ENCODE assay signal across 1 cellular context in the genomic region with DNA sequence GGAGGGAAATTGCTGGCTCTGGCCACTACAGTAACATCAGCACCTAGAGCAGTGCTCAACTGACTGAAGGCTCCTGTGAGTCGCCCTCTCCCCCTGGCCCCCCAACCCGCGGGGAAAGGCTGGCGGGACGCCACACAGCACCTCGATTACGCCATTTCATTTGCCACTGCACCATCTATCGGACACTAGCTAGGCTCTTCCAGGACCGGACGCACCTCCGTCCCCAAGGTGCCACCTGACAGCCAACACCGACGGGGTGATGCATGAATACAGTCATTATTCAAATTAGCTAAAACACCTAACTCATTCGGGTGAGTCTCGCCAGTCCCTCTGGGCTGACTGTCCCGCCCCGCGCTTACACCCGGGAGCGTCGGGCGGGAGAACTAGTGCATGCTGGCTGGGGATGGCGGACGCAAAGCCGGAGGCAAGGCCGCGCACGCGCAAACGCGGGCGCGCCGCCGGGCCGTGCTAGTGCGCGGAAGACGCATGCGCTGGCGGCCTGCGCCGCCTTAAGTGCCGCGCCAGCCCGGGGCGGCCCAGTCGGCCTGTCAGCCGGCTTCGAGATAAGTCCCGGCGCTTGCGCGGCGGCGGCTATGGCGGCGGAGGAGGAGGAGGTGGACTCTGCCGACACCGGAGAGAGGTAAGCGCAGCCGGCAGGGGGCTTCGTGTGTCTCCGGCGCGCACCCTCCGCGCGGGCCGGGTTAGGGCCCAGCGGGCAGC.
TF ChIP-seq lines count a peak whose summit lies in the region.

A gene (plus strand): TSS at position 539 of the 720 bp plus-strand sequence. CDS start 55 bp downstream, at position 594.

TF ChIP-seq in K562, 482 proteins besides CTCF, POLR2A, EP300 and RAD21 (continued from another document and continues in another):
- TF ChIP-seq, protein P1, sequence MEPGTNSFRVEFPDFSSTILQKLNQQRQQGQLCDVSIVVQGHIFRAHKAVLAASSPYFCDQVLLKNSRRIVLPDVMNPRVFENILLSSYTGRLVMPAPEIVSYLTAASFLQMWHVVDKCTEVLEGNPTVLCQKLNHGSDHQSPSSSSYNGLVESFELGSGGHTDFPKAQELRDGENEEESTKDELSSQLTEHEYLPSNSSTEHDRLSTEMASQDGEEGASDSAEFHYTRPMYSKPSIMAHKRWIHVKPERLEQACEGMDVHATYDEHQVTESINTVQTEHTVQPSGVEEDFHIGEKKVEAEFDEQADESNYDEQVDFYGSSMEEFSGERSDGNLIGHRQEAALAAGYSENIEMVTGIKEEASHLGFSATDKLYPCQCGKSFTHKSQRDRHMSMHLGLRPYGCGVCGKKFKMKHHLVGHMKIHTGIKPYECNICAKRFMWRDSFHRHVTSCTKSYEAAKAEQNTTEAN (CRISPR knock-in tag; IDR thresholded peaks at IDR 0.05) = no peak; the same call in 1 of the 2 replicates
- TF ChIP-seq RFX7 (CRISPR knock-in tag; IDR thresholded peaks at IDR 0.05) = no peak
- TF ChIP-seq, protein P2, sequence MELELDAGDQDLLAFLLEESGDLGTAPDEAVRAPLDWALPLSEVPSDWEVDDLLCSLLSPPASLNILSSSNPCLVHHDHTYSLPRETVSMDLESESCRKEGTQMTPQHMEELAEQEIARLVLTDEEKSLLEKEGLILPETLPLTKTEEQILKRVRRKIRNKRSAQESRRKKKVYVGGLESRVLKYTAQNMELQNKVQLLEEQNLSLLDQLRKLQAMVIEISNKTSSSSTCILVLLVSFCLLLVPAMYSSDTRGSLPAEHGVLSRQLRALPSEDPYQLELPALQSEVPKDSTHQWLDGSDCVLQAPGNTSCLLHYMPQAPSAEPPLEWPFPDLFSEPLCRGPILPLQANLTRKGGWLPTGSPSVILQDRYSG (tag; conservative IDR thresholded peaks at IDR 0.05; ENCODE audit: low read depth) = no peak
- TF ChIP-seq SNIP1 (IDR thresholded peaks at IDR 0.05; ENCODE audit: low read depth) = no peak
- no peak; the same call in 1 of the 2 replicates for TF ChIP-seq MTA2 (IDR thresholded peaks at IDR 0.05; ENCODE audit: low read depth)
- no peak for TF ChIP-seq POLR3G (IDR thresholded peaks at IDR 0.05; ENCODE audit: extremely low read depth, insufficient read length, insufficient replicate concordance)
- peak; percentile 80; the same call in 1 of the 2 replicates for TF ChIP-seq ZNF175 (CRISPR knock-in tag; IDR thresholded peaks at IDR 0.05; ENCODE audit: low read depth)
- TF ChIP-seq, protein P3, sequence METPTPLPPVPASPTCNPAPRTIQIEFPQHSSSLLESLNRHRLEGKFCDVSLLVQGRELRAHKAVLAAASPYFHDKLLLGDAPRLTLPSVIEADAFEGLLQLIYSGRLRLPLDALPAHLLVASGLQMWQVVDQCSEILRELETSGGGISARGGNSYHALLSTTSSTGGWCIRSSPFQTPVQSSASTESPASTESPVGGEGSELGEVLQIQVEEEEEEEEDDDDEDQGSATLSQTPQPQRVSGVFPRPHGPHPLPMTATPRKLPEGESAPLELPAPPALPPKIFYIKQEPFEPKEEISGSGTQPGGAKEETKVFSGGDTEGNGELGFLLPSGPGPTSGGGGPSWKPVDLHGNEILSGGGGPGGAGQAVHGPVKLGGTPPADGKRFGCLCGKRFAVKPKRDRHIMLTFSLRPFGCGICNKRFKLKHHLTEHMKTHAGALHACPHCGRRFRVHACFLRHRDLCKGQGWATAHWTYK (CRISPR knock-in tag; IDR thresholded peaks at IDR 0.05) = peak; percentile 84
- TF ChIP-seq ZSCAN32 (CRISPR knock-in tag; IDR thresholded peaks at IDR 0.05) = peak; percentile 59; the same call in 1 of the 2 replicates
- peak in 1 of 2 experiments; percentile 99; a peak in 1 of 4 replicates for TF ChIP-seq NONO (IDR thresholded peaks at IDR 0.05; ENCODE audit: low read depth in 2 of 2, low read length in 1 of 2)
- TF ChIP-seq DIDO1 (tag; IDR thresholded peaks at IDR 0.05; ENCODE audit: low read depth) = no peak
- TF ChIP-seq ZNF408 (CRISPR knock-in tag; IDR thresholded peaks at IDR 0.05; ENCODE audit: low read depth) = no peak
- no peak for TF ChIP-seq ILF3 (IDR thresholded peaks at IDR 0.05; ENCODE audit: borderline replicate concordance)
- no peak for TF ChIP-seq ZNF778 (CRISPR knock-in tag; IDR thresholded peaks at IDR 0.05)
- TF ChIP-seq, protein P4, sequence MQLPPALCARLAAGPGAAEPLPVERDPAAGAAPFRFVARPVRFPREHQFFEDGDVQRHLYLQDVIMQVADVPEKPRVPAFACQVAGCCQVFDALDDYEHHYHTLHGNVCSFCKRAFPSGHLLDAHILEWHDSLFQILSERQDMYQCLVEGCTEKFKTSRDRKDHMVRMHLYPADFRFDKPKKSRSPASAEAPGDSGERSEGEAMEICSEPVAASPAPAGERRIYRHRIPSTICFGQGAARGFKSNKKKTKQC (CRISPR knock-in tag; IDR thresholded peaks at IDR 0.05) = peak; percentile 78; the same call in 1 of the 2 replicates
- TF ChIP-seq, protein P5, sequence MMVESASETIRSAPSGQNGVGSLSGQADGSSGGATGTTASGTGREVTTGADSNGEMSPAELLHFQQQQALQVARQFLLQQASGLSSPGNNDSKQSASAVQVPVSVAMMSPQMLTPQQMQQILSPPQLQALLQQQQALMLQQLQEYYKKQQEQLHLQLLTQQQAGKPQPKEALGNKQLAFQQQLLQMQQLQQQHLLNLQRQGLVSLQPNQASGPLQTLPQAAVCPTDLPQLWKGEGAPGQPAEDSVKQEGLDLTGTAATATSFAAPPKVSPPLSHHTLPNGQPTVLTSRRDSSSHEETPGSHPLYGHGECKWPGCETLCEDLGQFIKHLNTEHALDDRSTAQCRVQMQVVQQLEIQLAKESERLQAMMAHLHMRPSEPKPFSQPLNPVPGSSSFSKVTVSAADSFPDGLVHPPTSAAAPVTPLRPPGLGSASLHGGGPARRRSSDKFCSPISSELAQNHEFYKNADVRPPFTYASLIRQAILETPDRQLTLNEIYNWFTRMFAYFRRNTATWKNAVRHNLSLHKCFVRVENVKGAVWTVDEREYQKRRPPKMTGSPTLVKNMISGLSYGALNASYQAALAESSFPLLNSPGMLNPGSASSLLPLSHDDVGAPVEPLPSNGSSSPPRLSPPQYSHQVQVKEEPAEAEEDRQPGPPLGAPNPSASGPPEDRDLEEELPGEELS (CRISPR knock-in tag; IDR thresholded peaks at IDR 0.05; ENCODE audit: borderline replicate concordance) = peak; percentile 82
- TF ChIP-seq, protein P6, sequence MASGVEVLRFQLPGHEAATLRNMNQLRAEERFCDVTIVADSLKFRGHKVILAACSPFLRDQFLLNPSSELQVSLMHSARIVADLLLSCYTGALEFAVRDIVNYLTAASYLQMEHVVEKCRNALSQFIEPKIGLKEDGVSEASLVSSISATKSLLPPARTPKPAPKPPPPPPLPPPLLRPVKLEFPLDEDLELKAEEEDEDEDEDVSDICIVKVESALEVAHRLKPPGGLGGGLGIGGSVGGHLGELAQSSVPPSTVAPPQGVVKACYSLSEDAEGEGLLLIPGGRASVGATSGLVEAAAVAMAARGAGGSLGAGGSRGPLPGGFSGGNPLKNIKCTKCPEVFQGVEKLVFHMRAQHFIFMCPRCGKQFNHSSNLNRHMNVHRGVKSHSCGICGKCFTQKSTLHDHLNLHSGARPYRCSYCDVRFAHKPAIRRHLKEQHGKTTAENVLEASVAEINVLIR (CRISPR knock-in tag; IDR thresholded peaks at IDR 0.05) = 0 out of 2 replicates have a peak, but pooled peaks have one; percentile 23
- no peak for TF ChIP-seq MTF1 (CRISPR knock-in tag; IDR thresholded peaks at IDR 0.05; ENCODE audit: borderline replicate concordance)
- no peak for TF ChIP-seq WHSC1 (IDR thresholded peaks at IDR 0.05; ENCODE audit: low read length)
- no peak for TF ChIP-seq HNRNPUL1 (IDR thresholded peaks at IDR 0.05; ENCODE audit: low read length)
- TF ChIP-seq, protein P7, sequence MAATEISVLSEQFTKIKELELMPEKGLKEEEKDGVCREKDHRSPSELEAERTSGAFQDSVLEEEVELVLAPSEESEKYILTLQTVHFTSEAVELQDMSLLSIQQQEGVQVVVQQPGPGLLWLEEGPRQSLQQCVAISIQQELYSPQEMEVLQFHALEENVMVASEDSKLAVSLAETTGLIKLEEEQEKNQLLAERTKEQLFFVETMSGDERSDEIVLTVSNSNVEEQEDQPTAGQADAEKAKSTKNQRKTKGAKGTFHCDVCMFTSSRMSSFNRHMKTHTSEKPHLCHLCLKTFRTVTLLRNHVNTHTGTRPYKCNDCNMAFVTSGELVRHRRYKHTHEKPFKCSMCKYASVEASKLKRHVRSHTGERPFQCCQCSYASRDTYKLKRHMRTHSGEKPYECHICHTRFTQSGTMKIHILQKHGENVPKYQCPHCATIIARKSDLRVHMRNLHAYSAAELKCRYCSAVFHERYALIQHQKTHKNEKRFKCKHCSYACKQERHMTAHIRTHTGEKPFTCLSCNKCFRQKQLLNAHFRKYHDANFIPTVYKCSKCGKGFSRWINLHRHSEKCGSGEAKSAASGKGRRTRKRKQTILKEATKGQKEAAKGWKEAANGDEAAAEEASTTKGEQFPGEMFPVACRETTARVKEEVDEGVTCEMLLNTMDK (IDR thresholded peaks at IDR 0.05; ENCODE audit: borderline replicate concordance, insufficient read depth, low read depth, low read length, poor library complexity, severe bottlenecking) = peak; percentile 88
- peak; percentile 56 for TF ChIP-seq SMC3 (conservative IDR thresholded peaks at IDR 0.05; ENCODE audit: insufficient read depth, low read depth, low read length)
- TF ChIP-seq ARHGAP35 (IDR thresholded peaks at IDR 0.05; ENCODE audit: partially characterized antibody) = no peak
- TF ChIP-seq ZNF586 (CRISPR knock-in tag; conservative IDR thresholded peaks at IDR 0.05) = 0 out of 2 replicates have a peak, but pooled peaks have one; percentile 61
- peak; percentile 57 to 96 (median 93) for TF ChIP-seq YY1 (IDR thresholded peaks at IDR 0.05; ENCODE audit: borderline replicate concordance in 1 of 3, control insufficient read depth in 1 of 3, extremely low read depth in 1 of 3, insufficient read depth in 3 of 3, insufficient read length in 1 of 3, insufficient replicate concordance in 2 of 3, low read depth in 1 of 3, low read length in 2 of 3)
- TF ChIP-seq, protein P8, sequence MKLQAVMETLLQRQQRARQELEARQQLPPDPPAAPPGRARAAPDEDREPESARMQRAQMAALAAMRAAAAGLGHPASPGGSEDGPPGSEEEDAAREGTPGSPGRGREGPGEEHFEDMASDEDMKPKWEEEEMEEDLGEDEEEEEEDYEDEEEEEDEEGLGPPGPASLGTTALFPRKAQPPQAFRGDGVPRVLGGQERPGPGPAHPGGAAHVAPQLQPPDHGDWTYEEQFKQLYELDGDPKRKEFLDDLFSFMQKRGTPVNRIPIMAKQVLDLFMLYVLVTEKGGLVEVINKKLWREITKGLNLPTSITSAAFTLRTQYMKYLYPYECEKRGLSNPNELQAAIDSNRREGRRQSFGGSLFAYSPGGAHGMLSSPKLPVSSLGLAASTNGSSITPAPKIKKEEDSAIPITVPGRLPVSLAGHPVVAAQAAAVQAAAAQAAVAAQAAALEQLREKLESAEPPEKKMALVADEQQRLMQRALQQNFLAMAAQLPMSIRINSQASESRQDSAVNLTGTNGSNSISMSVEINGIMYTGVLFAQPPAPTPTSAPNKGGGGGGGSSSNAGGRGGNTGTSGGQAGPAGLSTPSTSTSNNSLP (IDR thresholded peaks at IDR 0.05; ENCODE audit: borderline replicate concordance, low read depth, low read length) = no peak
- TF ChIP-seq, protein P9, sequence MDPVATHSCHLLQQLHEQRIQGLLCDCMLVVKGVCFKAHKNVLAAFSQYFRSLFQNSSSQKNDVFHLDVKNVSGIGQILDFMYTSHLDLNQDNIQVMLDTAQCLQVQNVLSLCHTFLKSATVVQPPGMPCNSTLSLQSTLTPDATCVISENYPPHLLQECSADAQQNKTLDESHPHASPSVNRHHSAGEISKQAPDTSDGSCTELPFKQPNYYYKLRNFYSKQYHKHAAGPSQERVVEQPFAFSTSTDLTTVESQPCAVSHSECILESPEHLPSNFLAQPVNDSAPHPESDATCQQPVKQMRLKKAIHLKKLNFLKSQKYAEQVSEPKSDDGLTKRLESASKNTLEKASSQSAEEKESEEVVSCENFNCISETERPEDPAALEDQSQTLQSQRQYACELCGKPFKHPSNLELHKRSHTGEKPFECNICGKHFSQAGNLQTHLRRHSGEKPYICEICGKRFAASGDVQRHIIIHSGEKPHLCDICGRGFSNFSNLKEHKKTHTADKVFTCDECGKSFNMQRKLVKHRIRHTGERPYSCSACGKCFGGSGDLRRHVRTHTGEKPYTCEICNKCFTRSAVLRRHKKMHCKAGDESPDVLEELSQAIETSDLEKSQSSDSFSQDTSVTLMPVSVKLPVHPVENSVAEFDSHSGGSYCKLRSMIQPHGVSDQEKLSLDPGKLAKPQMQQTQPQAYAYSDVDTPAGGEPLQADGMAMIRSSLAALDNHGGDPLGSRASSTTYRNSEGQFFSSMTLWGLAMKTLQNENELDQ (CRISPR knock-in tag; IDR thresholded peaks at IDR 0.05; ENCODE audit: borderline replicate concordance) = no peak
- TF ChIP-seq, protein P10, sequence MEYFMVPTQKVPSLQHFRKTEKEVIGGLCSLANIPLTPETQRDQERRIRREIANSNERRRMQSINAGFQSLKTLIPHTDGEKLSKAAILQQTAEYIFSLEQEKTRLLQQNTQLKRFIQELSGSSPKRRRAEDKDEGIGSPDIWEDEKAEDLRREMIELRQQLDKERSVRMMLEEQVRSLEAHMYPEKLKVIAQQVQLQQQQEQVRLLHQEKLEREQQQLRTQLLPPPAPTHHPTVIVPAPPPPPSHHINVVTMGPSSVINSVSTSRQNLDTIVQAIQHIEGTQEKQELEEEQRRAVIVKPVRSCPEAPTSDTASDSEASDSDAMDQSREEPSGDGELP (CRISPR knock-in tag; IDR thresholded peaks at IDR 0.05; ENCODE audit: borderline replicate concordance) = peak; percentile 91
- TF ChIP-seq NFE2L1 (tag; IDR thresholded peaks at IDR 0.05; ENCODE audit: borderline replicate concordance, low read depth) = no peak
- no peak for TF ChIP-seq ZBTB8A (IDR thresholded peaks at IDR 0.05; ENCODE audit: partially characterized antibody)
